In genomic region chr12:57591567-57592325, GRCh38 we compare ENCODE assay signal across 8 cellular contexts. TPM values are rescaled to one million over a fixed set of nuclear protein-coding genes. Genes with fewer than 3 reads are reported as not detected.
DNase-seq lines count a peak whose midpoint lies in the region; ATAC-seq and TF ChIP-seq lines count a peak whose summit lies in the region.

No MANE protein-coding gene starts in this region.

- peak overlapping the region; percentile 71; the same call in 1 of the 2 replicates for H3K27ac ChIP-seq in WERI-Rb-1
- peak overlapping the region; percentile 41 for H3K27ac ChIP-seq in osteoblast (ENCODE audit: low read depth, low read length)

- peak; percentile 71 for DNase-seq in GM03348 (ENCODE audit: low spot score)
- peak; percentile 33 for DNase-seq in WERI-Rb-1
- peak in 1 of 2 donors; percentile 57 for DNase-seq in foreskin fibroblast
- DNase-seq in osteoblast (ENCODE audit: insufficient read length, low spot score, missing footprints), result peak; percentile 91
- DNase-seq in NAMALWA (ENCODE audit: low spot score), result no peak
- DNase-seq in stimulated activated CD8-positive, alpha-beta memory T cell treated with anti-CD3 and anti-CD28 coated beads, Interleukin-4, amount 100 ng/mL, for 48 hours, result no peak
- DNase-seq in DMS 273 (lab: John Stamatoyannopoulos, UW; ENCODE audit: unreplicated experiment), result no peak

- no peaks in the 10 kb centered on the region for H4K20me1 ChIP-seq in osteoblast (ENCODE audit: insufficient read depth, low read length)

- TF ChIP-seq CTCF in WERI-Rb-1 (IDR thresholded peaks at IDR 0.05; ENCODE audit: low read depth, low read length) (no peak), foreskin fibroblast (IDR thresholded peaks at IDR 0.05; ENCODE audit: low read depth, low read length) (no peak), osteoblast (IDR thresholded peaks at IDR 0.05; ENCODE audit: extremely low read depth, low read depth, low read length) (no peak)

- peaks cover 7% of the 10 kb centered on the region for H3K79me2 ChIP-seq in osteoblast (ENCODE audit: insufficient read depth, low read length)

- H3K9me3 ChIP-seq in WERI-Rb-1 (ENCODE audit: severe bottlenecking) (no peaks in the 10 kb centered on the region), osteoblast (ENCODE audit: low read depth, low read length) (no peaks in the 10 kb centered on the region)

- peak; percentile 39 for ATAC-seq in HG03025 (IDR thresholded peaks at IDR 0.05; ENCODE audit: low FRiP score, unreplicated experiment)

- peak overlapping the region; percentile 97 for H2AFZ ChIP-seq in osteoblast (ENCODE audit: low read length)

- peaks cover 9% of the 10 kb centered on the region for H3K4me1 ChIP-seq in osteoblast (ENCODE audit: insufficient read depth, low read length)

- H3K27me3 ChIP-seq in WERI-Rb-1 (ENCODE audit: insufficient read depth, low read depth, severe bottlenecking) (no peaks in the 10 kb centered on the region), osteoblast (ENCODE audit: insufficient read depth, low read length) (peaks cover 17% of the 10 kb centered on the region)

- peak overlapping the region; percentile 92 for H3K4me2 ChIP-seq in osteoblast (ENCODE audit: insufficient read depth, low read length)

- peak overlapping the region; percentile 69 for H3K4me3 ChIP-seq in WERI-Rb-1 (ENCODE audit: low read depth, low read length)
- H3K4me3 ChIP-seq in foreskin fibroblast (ENCODE audit: low read depth in 1 of 2, low read length in 2 of 2), result peak overlapping the region; percentile 76 to 80
- peak overlapping the region; percentile 94 for H3K4me3 ChIP-seq in osteoblast (ENCODE audit: insufficient read depth, low read length)

- H3K36me3 ChIP-seq in WERI-Rb-1 (peaks cover 20% of the 10 kb centered on the region), osteoblast (ENCODE audit: insufficient read depth, low read length) (peaks cover 6% of the 10 kb centered on the region)

RNA-seq across cellular contexts. Expression of gene PIP4K2C, which starts 0.8 kb away (rescaled TPM):
- 32.4 and 36.6 TPM in 2 replicates for total RNA-seq in osteoblast

RNA-seq across cellular contexts. Expression of gene DTX3, which starts 12.9 kb away (rescaled TPM):
- 17.1 and 21.4 TPM in 2 replicates for total RNA-seq in osteoblast

RNA-seq across cellular contexts. Expression of gene ARHGEF25, which starts 19.5 kb away (rescaled TPM):
- total RNA-seq in osteoblast, result 20.6 and 23.9 TPM in 2 replicates

RNA-seq across cellular contexts. Expression of gene B4GALNT1, which starts 41.3 kb away (rescaled TPM):
- total RNA-seq in osteoblast, result 1.1 and 2.9 TPM in 2 replicates

RNA-seq across cellular contexts. Expression of gene KIF5A, which starts 41.9 kb away (rescaled TPM):
- total RNA-seq in osteoblast, result 0.29 and 0.36 TPM in 2 replicates

Comparison
In these comparisons a context has a peak if more than half of its experiments do, and no peak if none do; other contexts are left out.
1. DNase-seq: peak in GM03348 (single experiment), WERI-Rb-1 (single experiment) and osteoblast (single experiment); none in NAMALWA (single experiment), stimulated activated CD8-positive, alpha-beta memory T cell treated with anti-CD3 and anti-CD28 coated beads, Interleukin-4, amount 100 ng/mL, for 48 hours (single experiment) and DMS 273 (single experiment).
2. Peak in every context shown above with its lines, with median percentiles within 50 percentile points of each other: H3K4me3 ChIP-seq.